9 cellular contexts compared by ENCODE assay signal in genomic region chr10:119251315-119251708, GRCh38. TPM values are rescaled to one million over a fixed set of nuclear protein-coding genes. Genes with fewer than 3 reads are reported as not detected.
DNase-seq lines count a peak whose midpoint lies in the region; ATAC-seq and TF ChIP-seq lines count a peak whose summit lies in the region.
"Had no signal": no experiment of that assay in that cellular context is flagged by ENCODE, and none has a peak within 500 bp of the region (broad histone marks: within the 10 kb centered on the region; RNA-seq: fewer than 3 reads in every experiment).

No MANE protein-coding gene starts in this region.

- peaks cover 36% of the 10 kb centered on the region for H3K4me1 Mint-ChIP-seq in GM23338

- no peaks in the 10 kb centered on the region for H3K79me2 ChIP-seq in GM23338 (replicated peaks; ENCODE audit: insufficient read depth)

- no peak overlapping the region for H3K27ac Mint-ChIP-seq in GM23338

- no peaks in the 10 kb centered on the region for H3K36me3 Mint-ChIP-seq in GM23338 (ENCODE audit: low read depth)

- no peaks in the 10 kb centered on the region for H3K9me3 ChIP-seq in left lung
- no peaks in the 10 kb centered on the region for H3K9me3 ChIP-seq in stomach smooth muscle (ENCODE audit: control insufficient read depth in 2 of 2, low read length in 2 of 2)

- peaks cover 24% of the 10 kb centered on the region for H3K27me3 Mint-ChIP-seq in GM23338 (ENCODE audit: insufficient read depth, low read depth, poor library complexity)

- intact Hi-C loops in left lung (cut with DNase I) = no loop called here

- H3K4me3 ChIP-seq in GM23338 (no peak overlapping the region), left lung (no peak overlapping the region), stomach smooth muscle (ENCODE audit: low read length in 2 of 2) (peak overlapping the region in 1 of 2 donors; percentile 5)

- no peak for ATAC-seq in GM23338
- peak; percentile 25 for ATAC-seq in left lung
- no peak for ATAC-seq in GM19395 (IDR thresholded peaks at IDR 0.05; ENCODE audit: unreplicated experiment)
- no peak for ATAC-seq in GM18520 (IDR thresholded peaks at IDR 0.05; ENCODE audit: unreplicated experiment)

- H3F3A ChIP-seq in GM23338 (replicated peaks; ENCODE audit: low read depth) = peaks cover 4% of the 10 kb centered on the region; the same call in 1 of the 2 replicates

- H4K20me1 ChIP-seq in GM23338 (replicated peaks; ENCODE audit: insufficient read depth) = no peaks in the 10 kb centered on the region; the same call in 1 of the 2 replicates

- H3K27me3 ChIP-seq in GM23338 (ENCODE audit: insufficient read depth) = peaks cover 7% of the 10 kb centered on the region; the same call in 1 of the 2 replicates
- no peaks in the 10 kb centered on the region for H3K27me3 ChIP-seq in left lung
- H3K27me3 ChIP-seq in stomach smooth muscle (ENCODE audit: control insufficient read depth in 1 of 2, insufficient read depth in 2 of 2, low read length in 2 of 2) = no peaks in the 10 kb centered on the region

- TF ChIP-seq CTCF in GM23338 (conservative IDR thresholded peaks at IDR 0.05; ENCODE audit: low read depth in 2 of 2) (no peak), left lung (IDR thresholded peaks at IDR 0.05) (no peak), GM10266 (IDR thresholded peaks at IDR 0.05; ENCODE audit: control insufficient read depth, insufficient read depth, low read depth, missing control alignments) (no peak)

- no peak overlapping the region for H3K4me3 Mint-ChIP-seq in GM23338

- no peak overlapping the region for H3K27ac ChIP-seq in GM23338 (ENCODE audit: low read depth)
- H3K27ac ChIP-seq in left lung = peak overlapping the region; percentile 28 to 78
- peak overlapping the region; percentile 91 for H3K27ac ChIP-seq in stomach smooth muscle (ENCODE audit: low read length)

- H3K9me3 Mint-ChIP-seq in GM23338 = no peaks in the 10 kb centered on the region

- H2AFZ ChIP-seq in GM23338 = no peak overlapping the region

- H3K36me3 ChIP-seq in GM23338 (ENCODE audit: insufficient read depth) (no peaks in the 10 kb centered on the region), left lung (no peaks in the 10 kb centered on the region), stomach smooth muscle (ENCODE audit: control insufficient read depth in 2 of 2, insufficient read depth in 2 of 2, low read length in 2 of 2) (no peaks in the 10 kb centered on the region)

- DNase-seq in GM23338 (ENCODE audit: low spot score) (no peak), astrocyte of the hippocampus (ENCODE audit: low read depth, low spot score) (peak; percentile 68), left lung (no peak), SIG-M5 (lab: John Stamatoyannopoulos, UW) (no peak), GM10266 (ENCODE audit: extremely low spot score) (no peak)
- DNase-seq: stimulated activated CD8-positive, alpha-beta memory T cell treated with anti-CD3 and anti-CD28 coated beads, Interleukin-4, amount 100 ng/mL, for 48 hours had no signal

- H3K9ac ChIP-seq in stomach smooth muscle (ENCODE audit: low read length in 2 of 2) = peak overlapping the region; percentile 7 to 21

- H3K9me2 ChIP-seq in GM23338 (ENCODE audit: insufficient read depth) = no peaks in the 10 kb centered on the region

- 0 out of 2 replicates have a peak overlapping the region, but pooled peaks have one; percentile 13 for H3K4me2 ChIP-seq in GM23338

- H3K4me1 ChIP-seq in GM23338 (ENCODE audit: insufficient read depth) = peaks cover 7% of the 10 kb centered on the region
- H3K4me1 ChIP-seq in left lung = peaks cover 45 to 65% of the 10 kb centered on the region in 2 donors
- peaks cover 77% of the 10 kb centered on the region for H3K4me1 ChIP-seq in stomach smooth muscle (ENCODE audit: control insufficient read depth, insufficient read depth, low read length)

TF ChIP-seq in GM23338, 12 proteins besides CTCF, POLR2A, EP300 and RAD21 (continues in another document):
- TF ChIP-seq EZH2 (IDR thresholded peaks at IDR 0.05; ENCODE audit: low read depth, unreplicated experiment) (no peak), ETS1 (IDR thresholded peaks at IDR 0.05) (no peak), POLR2AphosphoS5 (IDR thresholded peaks at IDR 0.05; ENCODE audit: low read depth) (no peak), ZNF462 (CRISPR knock-in tag; IDR thresholded peaks at IDR 0.05) (no peak), EZH2phosphoT487 (IDR thresholded peaks at IDR 0.05; ENCODE audit: unreplicated experiment) (no peak), STAT1 (IDR thresholded peaks at IDR 0.05; ENCODE audit: unreplicated experiment) (no peak)

RNA-seq across cellular contexts. Expression of gene GRK5, which starts 43.9 kb away (rescaled TPM):
- 0.74 and 2.0 TPM in 2 replicates for total RNA-seq in GM23338 (2014; rRNA removed; shearing (Covaris generic))
- polyA plus RNA-seq in GM23338 (2016; fragmentation: Nextera tagmentation; extraction: Ambion mirVana) = 0.50 and 0.53 TPM in 2 replicates
- total RNA-seq in left lung = 10 to 100 TPM; 34.6 to 39.2 TPM

Comparison
In these comparisons a context has a peak if more than half of its experiments do, and no peak if none do; other contexts are left out.
1. RNA of gene GRK5, which starts 43.9 kb away (total RNA-seq): 34.6 to 39.2 TPM in left lung; 0.74 to 2.0 TPM in GM23338; every median in the first group is over 10 times any median in the second.